In the genomic region with DNA sequence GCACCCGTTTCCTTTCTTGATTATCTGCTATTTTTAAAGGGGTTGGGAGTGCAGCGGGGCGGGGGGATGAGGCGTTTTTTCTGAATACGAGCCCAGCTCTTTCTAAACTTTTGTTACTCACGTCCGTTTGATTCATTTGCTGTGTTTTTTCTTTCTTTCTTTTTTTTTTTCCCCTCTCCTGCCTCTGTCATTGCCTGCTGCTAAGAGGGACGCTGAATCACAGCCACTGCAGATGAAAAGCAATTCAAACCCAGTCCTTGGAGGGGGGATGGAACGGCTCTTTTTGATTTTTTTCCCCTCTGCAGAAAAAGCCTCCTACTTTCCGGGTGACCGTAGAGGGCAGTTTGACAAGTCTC, we compare ENCODE assay signal across 8 cellular contexts.
DNase-seq lines count a peak whose midpoint lies in the region; FAIRE-seq lines count a peak whose summit lies in the region.

No MANE protein-coding gene starts in this region.

- peak overlapping the region; percentile 94 for H3K9ac ChIP-seq in endocrine pancreas (ENCODE audit: control insufficient read depth, insufficient read depth, low read length)

- no peak for DNase-seq in activated naive CD4-positive, alpha-beta T cell (lab: John Stamatoyannopoulos, UW)
- DNase-seq in RCC 7860 (ENCODE audit: low spot score) (peak; percentile 54), DMS79 (lab: John Stamatoyannopoulos, UW) (no peak), GM19238 (ENCODE audit: insufficient read length, low spot score) (no peak), UCSD-AML1 (lab: John Stamatoyannopoulos, UW; ENCODE audit: unreplicated experiment) (no peak)

- H3K9me3 ChIP-seq in endocrine pancreas (ENCODE audit: control insufficient read depth, low read length), result no peaks in the 10 kb centered on the region
- H3K9me3 ChIP-seq in muscle layer of duodenum (ENCODE audit: control insufficient read depth in 1 of 2, low read length in 2 of 2), result no peaks in the 10 kb centered on the region

- H3K27me3 ChIP-seq in endocrine pancreas (ENCODE audit: control insufficient read depth, insufficient read depth, low read length), result no peaks in the 10 kb centered on the region
- H3K27me3 ChIP-seq in muscle layer of duodenum (ENCODE audit: low read depth, low read length), result no peaks in the 10 kb centered on the region

- peak overlapping the region; percentile 85 for H3K27ac ChIP-seq in muscle layer of duodenum (ENCODE audit: low read length)

- H3K36me3 Mint-ChIP-seq in activated naive CD4-positive, alpha-beta T cell treated with anti-CD3 and anti-CD28 coated beads, Interleukin-2, amount 50 U/mL, for 24 hours, result no peaks in the 10 kb centered on the region

- H3K4me1 ChIP-seq in endocrine pancreas (ENCODE audit: control insufficient read depth, insufficient read depth, low read length) (no peaks in the 10 kb centered on the region), muscle layer of duodenum (ENCODE audit: control insufficient read depth in 1 of 2, insufficient read depth in 2 of 2, low read length in 2 of 2) (peaks cover 0 to 29% of the 10 kb centered on the region in 2 donors)

- FAIRE-seq in RCC 7860 (lab: Jason Lieb, UNC), result peak; percentile 27

- no peaks in the 10 kb centered on the region for H3K9me3 Mint-ChIP-seq in activated naive CD4-positive, alpha-beta T cell treated with anti-CD3 and anti-CD28 coated beads, Interleukin-2, amount 50 U/mL, for 24 hours

- no peak overlapping the region for H3K27ac Mint-ChIP-seq in activated naive CD4-positive, alpha-beta T cell treated with anti-CD3 and anti-CD28 coated beads, Interleukin-2, amount 50 U/mL, for 24 hours

- H3K27me3 Mint-ChIP-seq in activated naive CD4-positive, alpha-beta T cell treated with anti-CD3 and anti-CD28 coated beads, Interleukin-2, amount 50 U/mL, for 24 hours, result peaks cover 43% of the 10 kb centered on the region

- peaks cover 13% of the 10 kb centered on the region for H3K4me1 Mint-ChIP-seq in activated naive CD4-positive, alpha-beta T cell treated with anti-CD3 and anti-CD28 coated beads, Interleukin-2, amount 50 U/mL, for 24 hours

- no peaks in the 10 kb centered on the region for H3K36me3 ChIP-seq in endocrine pancreas (ENCODE audit: control insufficient read depth, insufficient read depth, low read length)
- peaks cover 0 to 22% of the 10 kb centered on the region in 2 donors for H3K36me3 ChIP-seq in muscle layer of duodenum (ENCODE audit: control insufficient read depth in 1 of 2, insufficient read depth in 2 of 2, low read length in 2 of 2)

- peak overlapping the region; percentile 62 for H3K4me3 Mint-ChIP-seq in activated naive CD4-positive, alpha-beta T cell treated with anti-CD3 and anti-CD28 coated beads, Interleukin-2, amount 50 U/mL, for 24 hours

- H3K4me3 ChIP-seq in endocrine pancreas (ENCODE audit: control insufficient read depth, insufficient read depth, low read length) (peak overlapping the region; percentile 59), muscle layer of duodenum (ENCODE audit: low read depth in 1 of 2, low read length in 2 of 2) (peak overlapping the region; percentile 56 to 74)
